Comparison of ENCODE assay signal across 11 cellular contexts in genomic region chr3:41040256-41040655, GRCh38.
"Had no signal": no experiment of that assay in that cellular context is flagged by ENCODE, and none has a peak within 500 bp of the region (broad histone marks: within the 10 kb centered on the region; RNA-seq: fewer than 3 reads in every experiment).

No MANE protein-coding gene starts in this region.

- H3K27ac Mint-ChIP-seq: GM23338, H9, HFFc6 had no signal

- H3K27ac ChIP-seq: GM23248 had no signal

- H3K9me3 Mint-ChIP-seq: GM23338, H9 had no signal

- H3K4me2 ChIP-seq: GM23338 had no signal

- H3K9ac ChIP-seq: GM23248 had no signal

- H3K4me3 Mint-ChIP-seq: GM23338, H9, HFFc6 had no signal

- FAIRE-seq: H1, H54 had no signal

- H3K4me3 ChIP-seq: GM23248, GM23338, HAP-1 had no signal

- ATAC-seq: GM23338, HCT116 had no signal

- H3K4me1 ChIP-seq: HAP-1 had no signal

- DNase-seq: GM23248, GOT3, H7, H9, HCEC 1CT, HFFc6 had no signal

- H3K36me3 ChIP-seq: HAP-1 had no signal

- H2AFZ ChIP-seq: GM23248, GM23338 had no signal

- H3K9me3 ChIP-seq: HAP-1 had no signal
